Comparison of ENCODE assay signal across 16 cellular contexts in genomic region chr11:82930229-82930628, GRCh38. TPM values are rescaled to one million over a fixed set of nuclear protein-coding genes. Genes with fewer than 3 reads are reported as not detected.
DNase-seq lines count a peak whose midpoint lies in the region; ATAC-seq and TF ChIP-seq lines count a peak whose summit lies in the region.
"Had no signal": no experiment of that assay in that cellular context is flagged by ENCODE, and none has a peak within 500 bp of the region (broad histone marks: within the 10 kb centered on the region; RNA-seq: fewer than 3 reads in every experiment).

No MANE protein-coding gene starts in this region.

- H3K27ac ChIP-seq in PC-3 (ENCODE audit: low read length): no peak overlapping the region

- H3F3A ChIP-seq in Loucy (ENCODE audit: low read depth): no peaks in the 10 kb centered on the region
- H3F3A ChIP-seq in PC-3 (ENCODE audit: low read length, unreplicated experiment): no peaks in the 10 kb centered on the region

- H3K4me1 ChIP-seq in Loucy (ENCODE audit: insufficient read depth, low read length, poor library complexity, severe bottlenecking): peaks cover 57% of the 10 kb centered on the region
- no peaks in the 10 kb centered on the region for H3K4me1 ChIP-seq in PC-3 (ENCODE audit: insufficient read depth, low read length)
- H3K4me1 ChIP-seq: BE2C had no signal

- no TSS peak for BruUV-seq in PC-3 (replicated peaks; lab: Mats Ljungman, UMichigan)

- H3K36me3 Mint-ChIP-seq in mesothelial cell of epicardium: no peaks in the 10 kb centered on the region

- H2AFZ ChIP-seq in Loucy (ENCODE audit: low read length): peak overlapping the region; percentile 74
- H2AFZ ChIP-seq in PC-3 (ENCODE audit: low read length): no peak overlapping the region

- H3K9me2 ChIP-seq in Loucy (replicated peaks; ENCODE audit: low read depth, low read length) (no peaks in the 10 kb centered on the region), PC-3 (replicated peaks; ENCODE audit: low read length) (no peaks in the 10 kb centered on the region)

- H3K4me3 Mint-ChIP-seq in mesothelial cell of epicardium: no peak overlapping the region
- H3K4me3 Mint-ChIP-seq: activated T-cell treated with anti-CD3 and anti-CD28 coated beads, Interleukin-2, amount 50 U/mL, for 24 hours; type B pancreatic cell had no signal

- H3K9ac ChIP-seq in Loucy (ENCODE audit: low read depth, low read length, poor library complexity, severe bottlenecking) (peak overlapping the region; percentile 60), PC-3 (ENCODE audit: low read length) (no peak overlapping the region)

- no peaks in the 10 kb centered on the region for H3K9me3 Mint-ChIP-seq in mesothelial cell of epicardium
- H3K9me3 Mint-ChIP-seq: activated T-cell treated with anti-CD3 and anti-CD28 coated beads, Interleukin-2, amount 50 U/mL, for 24 hours; type B pancreatic cell had no signal

- POLR2A ChIA-PET in PC-3 (lab: Charles Lee; ENCODE audit: unreplicated experiment): interaction anchor here (0.6 to 0.7 kb wide), 2 partner anchors 32 to 106 kb away, joined by 3 read pairs; no protein-coding TSS in a partner anchor

- H3K4me3 ChIP-seq in Loucy (ENCODE audit: low read length, poor library complexity, severe bottlenecking) (peak overlapping the region; percentile 50), PC-3 (ENCODE audit: low read length) (no peak overlapping the region)

- H3K27me3 ChIP-seq in Loucy (ENCODE audit: insufficient read depth, low read length, poor library complexity, severe bottlenecking) (no peaks in the 10 kb centered on the region), PC-3 (ENCODE audit: low read length) (no peaks in the 10 kb centered on the region)
- H3K27me3 ChIP-seq: BE2C had no signal

- H3K9me3 ChIP-seq in Loucy (ENCODE audit: insufficient read depth, low read depth, low read length) (no peaks in the 10 kb centered on the region), PC-3 (ENCODE audit: low read length) (no peaks in the 10 kb centered on the region)
- H3K9me3 ChIP-seq: BE2C had no signal

- TF ChIP-seq CTCF in Loucy (conservative IDR thresholded peaks at IDR 0.05; ENCODE audit: low read length) (no peak), mesothelial cell of epicardium (IDR thresholded peaks at IDR 0.05; ENCODE audit: unreplicated experiment) (no peak), PC-3 (conservative IDR thresholded peaks at IDR 0.05; ENCODE audit: low read depth, low read length) (no peak)

- no peak for DNase-seq in mesothelial cell of epicardium (ENCODE audit: low spot score in 2 of 2, unreplicated experiment in 2 of 2)
- no peak for DNase-seq in stimulated activated CD4-positive, alpha-beta T cell treated with anti-CD3 and anti-CD28 coated beads, Interleukin-4, amount 100 ng/mL, for 4 hours
- no peak for DNase-seq in PC-3
- no peak for DNase-seq in LoVo (ENCODE audit: low spot score)
- DNase-seq: activated CD4-positive, alpha-beta T cell treated with anti-CD3 and anti-CD28 coated beads, Interleukin-2, amount 50 U/mL, for 4 hours; activated naive CD4-positive, alpha-beta T cell treated with anti-CD3 and anti-CD28 coated beads, Interleukin-2, amount 50 U/mL, for 16 hours; activated T-cell treated with anti-CD3 and anti-CD28 coated beads, Interleukin-2, amount 50 U/mL, for 24 hours; BE2C; NCI-H1417; NCI-H526 treated with DMSO at 0.1 percent for 48 hours; stimulated activated naive CD8-positive, alpha-beta T cell treated with anti-CD3 and anti-CD28 coated beads, Interleukin-15, Interleukin-2, amounts not matched to agents 100 U/mL and 50 U/mL, for 24 hours had no signal

- H4K20me1 ChIP-seq in Loucy (ENCODE audit: insufficient read depth, low read length, poor library complexity, severe bottlenecking): no peaks in the 10 kb centered on the region
- no peaks in the 10 kb centered on the region for H4K20me1 ChIP-seq in PC-3 (ENCODE audit: low read length)

- no peaks in the 10 kb centered on the region for H3K79me2 ChIP-seq in Loucy (ENCODE audit: insufficient read depth, low read length)
- H3K79me2 ChIP-seq in PC-3 (ENCODE audit: low read length): no peaks in the 10 kb centered on the region

- peak overlapping the region; percentile 57 for H3K27ac Mint-ChIP-seq in mesothelial cell of epicardium
- H3K27ac Mint-ChIP-seq: activated T-cell treated with anti-CD3 and anti-CD28 coated beads, Interleukin-2, amount 50 U/mL, for 24 hours; type B pancreatic cell had no signal

- no peaks in the 10 kb centered on the region for H3K36me3 ChIP-seq in Loucy (ENCODE audit: insufficient read depth, low read length)
- peaks cover 46% of the 10 kb centered on the region for H3K36me3 ChIP-seq in PC-3 (ENCODE audit: low read depth, low read length)

- peak overlapping the region; percentile 69 for H3K4me2 ChIP-seq in Loucy (ENCODE audit: low read depth, low read length, poor library complexity, severe bottlenecking)
- H3K4me2 ChIP-seq in PC-3 (ENCODE audit: low read length): no peak overlapping the region

- H3K27me3 Mint-ChIP-seq in mesothelial cell of epicardium (ENCODE audit: low read depth): no peaks in the 10 kb centered on the region
- H3K27me3 Mint-ChIP-seq: activated T-cell treated with anti-CD3 and anti-CD28 coated beads, Interleukin-2, amount 50 U/mL, for 24 hours; type B pancreatic cell had no signal

- CTCF ChIA-PET in PC-3 (lab: Charles Lee): interaction anchor here (0.5 kb wide), 1 partner anchor 17 kb away, joined by 3 read pairs; no protein-coding TSS in a partner anchor

- ATAC-seq in GM19035 (IDR thresholded peaks at IDR 0.05; ENCODE audit: unreplicated experiment) (peak; percentile 43), GM21576 (IDR thresholded peaks at IDR 0.05; ENCODE audit: unreplicated experiment) (peak; percentile 43), PC-3 (no peak), HG02588 (IDR thresholded peaks at IDR 0.05; ENCODE audit: unreplicated experiment) (no peak)
- ATAC-seq: stimulated activated naive CD8-positive, alpha-beta T cell treated with anti-CD3 and anti-CD28 coated beads, Interleukin-15, Interleukin-2, amounts not matched to agents 100 U/mL and 50 U/mL, for 24 hours had no signal

- intact Hi-C loops in PC-3 (cut with micrococcal nuclease): no loop called here

- peaks cover 19% of the 10 kb centered on the region for H3K4me1 Mint-ChIP-seq in mesothelial cell of epicardium

RNA-seq across cellular contexts. Expression of gene DDIAS, which starts 28.7 kb away (rescaled TPM):
- total RNA-seq in mesothelial cell of epicardium: 4.0 to 5.8 TPM (median 5.6 TPM) in 3 replicates
- total RNA-seq in PC-3 (2014; rRNA removed): 24.9 and 25.4 TPM in 2 replicates

RNA-seq across cellular contexts. Expression of gene PRCP, which starts 30.0 kb away (rescaled TPM):
- total RNA-seq in mesothelial cell of epicardium (66.6 to 68.3 TPM (median 67.4 TPM) in 3 replicates), PC-3 (2014; rRNA removed) (36.6 and 51.5 TPM in 2 replicates)

Comparison
In these comparisons a context has a peak if more than half of its experiments do, and no peak if none do; other contexts are left out.
1. ATAC-seq: peak in GM19035 (single experiment) and GM21576 (single experiment); none in PC-3 (single experiment) and HG02588 (single experiment).